ENCODE assay signal across 19 cellular contexts in genomic region chr6:152050451-152051195, GRCh38.
"Had no signal": no experiment of that assay in that cellular context is flagged by ENCODE, and none has a peak within 500 bp of the region (broad histone marks: within the 10 kb centered on the region; RNA-seq: fewer than 3 reads in every experiment).

No MANE protein-coding gene starts in this region.

- DNase-seq: activated CD4-positive, alpha-beta T cell treated with anti-CD3 and anti-CD28 coated beads for 4 hours; activated CD4-positive, alpha-beta T cell treated with anti-CD3 and anti-CD28 coated beads, Interleukin-2, amount 50 U/mL, for 4 hours; activated effector memory CD4-positive, alpha-beta T cell treated with anti-CD3 and anti-CD28 coated beads, Interleukin-2, amount 50 U/mL, for 16 hours; activated naive CD4-positive, alpha-beta T cell treated with anti-CD3 and anti-CD28 coated beads for 36 hours; activated naive CD8-positive, alpha-beta T cell treated with anti-CD3 and anti-CD28 coated beads for 36 hours; activated T-cell treated with anti-CD3 and anti-CD28 coated beads for 4 hours; caudate nucleus; cortex of kidney; left ventricle myocardium inferior; mucosa of descending colon; spleen; stimulated activated naive CD4-positive, alpha-beta T cell treated with Interleukin-2 at 50 U/mL for 16 hours; testis; transverse colon had no signal

- H3K27ac Mint-ChIP-seq: activated naive CD4-positive, alpha-beta T cell treated with anti-CD3 and anti-CD28 coated beads for 36 hours; activated naive CD8-positive, alpha-beta T cell treated with anti-CD3 and anti-CD28 coated beads for 36 hours; activated T-helper 1 cell treated with anti-CD3 and anti-CD28 coated beads, Interleukin-12 subunit alpha, Interleukin-12 subunit beta, Interleukin-2, Interleukin-4 antibody, amounts not matched to agents 30 ng/mL and 10 ng/mL and 1 ng/mL, durations not matched to agents 14 hours and 24 hours and 36 hours; natural killer cell treated with Interleukin-12 subunit alpha and Interleukin-12 subunit beta and Interleukin-15 and Interleukin-18, amount 100 ng/mL, for 72 hours had no signal

- H3K4me1 ChIP-seq: left ventricle myocardium inferior, right atrium auricular region, testis, transverse colon had no signal

- H3K9me3 Mint-ChIP-seq: activated naive CD4-positive, alpha-beta T cell treated with anti-CD3 and anti-CD28 coated beads for 36 hours; activated naive CD8-positive, alpha-beta T cell treated with anti-CD3 and anti-CD28 coated beads for 36 hours; activated T-helper 1 cell treated with anti-CD3 and anti-CD28 coated beads, Interleukin-12 subunit alpha, Interleukin-12 subunit beta, Interleukin-2, Interleukin-4 antibody, amounts not matched to agents 30 ng/mL and 10 ng/mL and 1 ng/mL, durations not matched to agents 14 hours and 24 hours and 36 hours; natural killer cell treated with Interleukin-12 subunit alpha and Interleukin-12 subunit beta and Interleukin-15 and Interleukin-18, amount 100 ng/mL, for 72 hours had no signal

- H3K36me3 ChIP-seq: left ventricle myocardium inferior, right atrium auricular region, spleen, transverse colon had no signal

- H3K4me1 Mint-ChIP-seq: activated naive CD8-positive, alpha-beta T cell treated with anti-CD3 and anti-CD28 coated beads for 36 hours had no signal

- H3K27me3 Mint-ChIP-seq: activated naive CD8-positive, alpha-beta T cell treated with anti-CD3 and anti-CD28 coated beads for 36 hours had no signal

- H3K4me3 Mint-ChIP-seq: activated naive CD4-positive, alpha-beta T cell treated with anti-CD3 and anti-CD28 coated beads for 36 hours; activated naive CD8-positive, alpha-beta T cell treated with anti-CD3 and anti-CD28 coated beads for 36 hours; activated T-helper 1 cell treated with anti-CD3 and anti-CD28 coated beads, Interleukin-12 subunit alpha, Interleukin-12 subunit beta, Interleukin-2, Interleukin-4 antibody, amounts not matched to agents 30 ng/mL and 10 ng/mL and 1 ng/mL, durations not matched to agents 14 hours and 24 hours and 36 hours; natural killer cell treated with Interleukin-12 subunit alpha and Interleukin-12 subunit beta and Interleukin-15 and Interleukin-18, amount 100 ng/mL, for 72 hours had no signal

- H3K27ac ChIP-seq: left ventricle myocardium inferior, right atrium auricular region, spleen, testis, transverse colon, VCaP had no signal

- H3K9me3 ChIP-seq: left ventricle myocardium inferior, mucosa of descending colon, right atrium auricular region, spleen, testis, transverse colon had no signal

- H3K36me3 Mint-ChIP-seq: activated naive CD8-positive, alpha-beta T cell treated with anti-CD3 and anti-CD28 coated beads for 36 hours; natural killer cell treated with Interleukin-12 subunit alpha and Interleukin-12 subunit beta and Interleukin-15 and Interleukin-18, amount 100 ng/mL, for 72 hours had no signal

- H3K27me3 ChIP-seq: right atrium auricular region, spleen, testis, transverse colon had no signal

- H3K4me3 ChIP-seq: left ventricle myocardium inferior, lung, mucosa of descending colon, right atrium auricular region, spleen, testis, transverse colon had no signal

- ATAC-seq: mucosa of descending colon; natural killer cell treated with Interleukin-12 subunit alpha and Interleukin-12 subunit beta and Interleukin-15 and Interleukin-18, amount 100 ng/mL, for 72 hours had no signal
